ENCODE assay signal across 18 cellular contexts in the genomic region with DNA sequence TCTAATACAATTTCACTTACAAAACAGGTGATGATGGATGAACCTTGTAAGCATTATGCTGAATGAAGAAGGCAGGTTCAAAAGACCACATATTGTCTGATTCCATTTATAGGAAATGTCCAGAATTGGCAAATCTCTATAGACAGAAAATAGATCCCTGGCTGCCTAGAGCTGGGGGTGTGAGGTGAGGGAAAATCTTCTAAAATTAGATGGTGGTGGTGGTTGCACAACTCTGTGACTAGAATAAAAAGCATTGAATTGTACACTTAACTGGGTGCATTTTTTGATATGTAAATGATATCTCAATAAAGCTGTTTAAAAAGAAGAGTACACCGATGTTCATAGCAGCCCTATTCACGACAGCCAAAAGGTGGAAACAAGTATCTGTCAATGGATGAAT.
"Had no signal": no experiment of that assay in that cellular context is flagged by ENCODE, and none has a peak within 500 bp of the region (broad histone marks: within the 10 kb centered on the region; RNA-seq: fewer than 3 reads in every experiment).

No MANE protein-coding gene starts in this region.

- ATAC-seq: SK-N-SH treated with all-trans-retinoic acid at 6 μM for 48 hours had no signal

- DNase-seq: Kasumi-1, KG1, MM.1S, NCI-H1105, NCI-H1417, NCI-H1436 treated with DMSO at 0.1 percent for 48 hours, NCI-H1694, NCI-H187 treated with DMSO at 0.1 percent for 48 hours, NCI-H2029 treated with DMSO at 0.1 percent for 48 hours, NCI-H2171 treated with DMSO at 0.1 percent for 48 hours, NCI-H345, NCI-H446 treated with DMSO at 0.1 percent for 48 hours, NCI-H510A treated with DMSO at 0.1 percent for 48 hours, NCI-H69, NCI-H774, RPMI8226, SHP77 had no signal
